Comparison of ENCODE assay signal across 8 cellular contexts in genomic region chr17:28717578-28718316, GRCh38. TPM values are rescaled to one million over a fixed set of nuclear protein-coding genes. Genes with fewer than 3 reads are reported as not detected.
DNase-seq lines count a peak whose midpoint lies in the region; ATAC-seq and TF ChIP-seq lines count a peak whose summit lies in the region.

RAB34 (minus strand) TSS chr17:28717868; CDS start chr17:28717266, 602 bp downstream.

- no peak within 1 kb of the TSS for H2AFZ ChIP-seq in neural cell (ENCODE audit: low read depth, low read length)

- WGBS in gastroesophageal sphincter (ENCODE audit: low coverage in 1 of 2), 2 donors, result 17 to 20% methylated on average over 1 of the region's 59 CpGs

- peaks cover 17% of the 10 kb centered on the region for H3K79me2 ChIP-seq in neural cell (replicated peaks; ENCODE audit: insufficient read depth, low read length)

- no peak for TF ChIP-seq RAD21 in neural cell (conservative IDR thresholded peaks at IDR 0.05)

- no peak within 1 kb of the TSS for H3K4me2 ChIP-seq in neural cell (ENCODE audit: low read length)

- H4K20me1 ChIP-seq in neural cell (ENCODE audit: insufficient read depth), result no peaks in the 10 kb centered on the region

- ATAC-seq in gastroesophageal sphincter (peak; percentile 57), GM21576 (IDR thresholded peaks at IDR 0.05; ENCODE audit: unreplicated experiment) (no peak), HG02798 (IDR thresholded peaks at IDR 0.05; ENCODE audit: poor library complexity, unreplicated experiment) (no peak)

- TF ChIP-seq EP300 in gastroesophageal sphincter (IDR thresholded peaks at IDR 0.05) (no peak), neural cell (conservative IDR thresholded peaks at IDR 0.05; ENCODE audit: poor library complexity, severe bottlenecking) (no peak)

- H3K9me2 ChIP-seq in neural cell (ENCODE audit: insufficient read depth, low read length), result no peaks in the 10 kb centered on the region

- H3F3A ChIP-seq in neural cell (ENCODE audit: insufficient read depth, low read length, poor library complexity, severe bottlenecking), result no peaks in the 10 kb centered on the region

- TF ChIP-seq POLR2A in gastroesophageal sphincter (IDR thresholded peaks at IDR 0.05), result peak; percentile 52 to 54

- peak in 3 of 4 experiments; percentile 12 to 59 (median 15) for TF ChIP-seq CTCF in gastroesophageal sphincter (IDR thresholded peaks at IDR 0.05)
- TF ChIP-seq CTCF in neural cell (IDR thresholded peaks at IDR 0.05; ENCODE audit: poor library complexity, severe bottlenecking), result no peak

- H3K36me3 ChIP-seq in gastroesophageal sphincter (peaks cover 0 to 50% of the 10 kb centered on the region in 2 donors), neural cell (ENCODE audit: insufficient read depth, low read length) (no peaks in the 10 kb centered on the region)

- H3K4me1 ChIP-seq in gastroesophageal sphincter, result peaks cover 4 to 64% (median 37%) of the 10 kb centered on the region in 3 donors

- H3K9ac ChIP-seq in neural cell (ENCODE audit: low read length), result no peak within 1 kb of the TSS

- H3K9me3 ChIP-seq in gastroesophageal sphincter, result no peaks in the 10 kb centered on the region
- no peaks in the 10 kb centered on the region for H3K9me3 ChIP-seq in neural cell (ENCODE audit: low read length)

- H3K27me3 ChIP-seq in gastroesophageal sphincter (no peaks in the 10 kb centered on the region), neural cell (ENCODE audit: insufficient read depth, low read depth, low read length) (peaks cover 28% of the 10 kb centered on the region)

- DNase-seq in GDM1 (lab: John Stamatoyannopoulos, UW), result peak; percentile 31
- DNase-seq in NCI-H1048 (lab: John Stamatoyannopoulos, UW), result peak; percentile 73
- peak; percentile 25 for DNase-seq in activated naive CD4-positive, alpha-beta T cell treated with anti-CD3 and anti-CD28 coated beads, Interleukin-2, amount 50 U/mL, for 16 hours
- no peak for DNase-seq in GM19238 (ENCODE audit: insufficient read length, low spot score)

- peak within 1 kb of the TSS; percentile 78 to 95 (median 93) for H3K27ac ChIP-seq in gastroesophageal sphincter
- no peak within 1 kb of the TSS for H3K27ac ChIP-seq in neural cell (ENCODE audit: low read length)

- peak within 1 kb of the TSS; percentile 51 to 89 for H3K4me3 ChIP-seq in gastroesophageal sphincter
- no peak within 1 kb of the TSS for H3K4me3 ChIP-seq in neural cell (ENCODE audit: low read length)

TF ChIP-seq in neural cell, 6 proteins besides CTCF, POLR2A, EP300 and RAD21:
- TF ChIP-seq POLR2AphosphoS5 (IDR thresholded peaks at IDR 0.05) (no peak), EZH2 (IDR thresholded peaks at IDR 0.05; ENCODE audit: borderline replicate concordance, insufficient read depth, low read length, poor library complexity, severe bottlenecking) (peak; percentile 18)

RNA-seq across cellular contexts. Expression of gene RAB34, which starts in this region (rescaled TPM):
- total RNA-seq in gastroesophageal sphincter, result 100 to 1,000 TPM; 185 to 219 (median 196) TPM
- polyA plus RNA-seq in neural cell, result 3.4 and 9.3 TPM in 2 replicates
- polyA minus RNA-seq in neural cell, result 1.7 and 2.4 TPM in 2 replicates
